8 cellular contexts compared by ENCODE assay signal in genomic region chr2:20015482-20016083, GRCh38. TPM values are rescaled to one million over a fixed set of nuclear protein-coding genes. Genes with fewer than 3 reads are reported as not detected.
DNase-seq lines count a peak whose midpoint lies in the region; ATAC-seq and TF ChIP-seq lines count a peak whose summit lies in the region.

No MANE protein-coding gene starts in this region.

- no peak for TF ChIP-seq POLR2A in adrenal gland (IDR thresholded peaks at IDR 0.05)

- intact Hi-C loops in adrenal gland (cut with DNase I) (loop anchor here (2.0 to 5.0 kb wide), 3 partner anchors 37 to 77 kb away; partner anchors contain the start of gene LAPTM4A (in 1 of the 2)), right cardiac atrium (cut with DNase I) (loop anchor here in 3 of 4 donors (2.0 to 5.0 kb wide), 3 partner anchors 77 to 79 kb away; no protein-coding TSS in a partner anchor)

- WGBS in adrenal gland, 4 donors: 6 to 17% (median 8%) methylated on average over 2 of the region's 2 CpGs
- 8% methylated on average over 2 of the region's 2 CpGs for WGBS in right cardiac atrium
- whole genome bisulfite sequencing in smooth muscle cell (ENCODE audit: low lambda C conversion rate): 10% methylated on average over 2 of the region's 2 CpGs

- ATAC-seq in right cardiac atrium (peak; percentile 24 to 34), GM21367 (IDR thresholded peaks at IDR 0.05; ENCODE audit: unreplicated experiment) (no peak)

- H3K4me2 ChIP-seq in smooth muscle cell: no peak overlapping the region

- H3K36me3 ChIP-seq in adrenal gland (replicated peaks in 1 of 2) (no peaks in the 10 kb centered on the region), smooth muscle cell (ENCODE audit: low read depth) (no peaks in the 10 kb centered on the region)

- peaks cover 0 to 12% of the 10 kb centered on the region in 2 donors for H3K4me1 ChIP-seq in adrenal gland (replicated peaks in 1 of 2)
- no peaks in the 10 kb centered on the region for H3K4me1 ChIP-seq in right cardiac atrium (ENCODE audit: control insufficient read depth, insufficient read depth, low read length)
- peaks cover 9% of the 10 kb centered on the region for H3K4me1 ChIP-seq in smooth muscle cell (ENCODE audit: low read depth)

- no peak overlapping the region for H2AFZ ChIP-seq in smooth muscle cell (ENCODE audit: low read depth)

- POLR2A ChIA-PET in AG04450 (lab: Yijun Ruan, JAX): interaction anchor here (0.7 to 1.0 kb wide), 3 partner anchors 34 to 78 kb away, joined by 3 to 5 read pairs (median 3); partner anchors contain the start of gene LAPTM4A

- no peaks in the 10 kb centered on the region for H3K79me2 ChIP-seq in smooth muscle cell (ENCODE audit: low read depth)

- no peak overlapping the region for H3K4me3 ChIP-seq in AG04450 (ENCODE audit: low read depth, low read length)
- no peak overlapping the region for H3K4me3 ChIP-seq in adrenal gland
- no peak overlapping the region for H3K4me3 ChIP-seq in right cardiac atrium (ENCODE audit: low read length)
- H3K4me3 ChIP-seq in smooth muscle cell: no peak overlapping the region

- CTCF ChIA-PET in AG04450 (lab: Charles Lee): interaction anchor here (0.5 to 3.9 kb wide), 62 partner anchors 8 to 434 kb away, joined by 3 to 91 read pairs (median 6); partner anchors contain the start of gene SDC1

- no peaks in the 10 kb centered on the region for H4K20me1 ChIP-seq in smooth muscle cell (ENCODE audit: low read depth)

- no peak overlapping the region for H3K27ac ChIP-seq in AG04450 (ENCODE audit: low read depth, low read length)
- no peak overlapping the region for H3K27ac ChIP-seq in adrenal gland
- H3K27ac ChIP-seq in right cardiac atrium (ENCODE audit: low read length): no peak overlapping the region
- H3K27ac ChIP-seq in smooth muscle cell (ENCODE audit: low read depth): no peak overlapping the region

- no peaks in the 10 kb centered on the region; the same call in 1 of the 2 replicates for H3K9me3 ChIP-seq in AG04450 (ENCODE audit: control insufficient read depth, insufficient read depth, low read length)
- no peaks in the 10 kb centered on the region for H3K9me3 ChIP-seq in adrenal gland (replicated peaks in 1 of 3)
- H3K9me3 ChIP-seq in right cardiac atrium (ENCODE audit: control insufficient read depth, low read length): no peaks in the 10 kb centered on the region
- H3K9me3 ChIP-seq in smooth muscle cell (replicated peaks; ENCODE audit: low read depth): no peaks in the 10 kb centered on the region

- peaks cover 7% of the 10 kb centered on the region for H3F3A ChIP-seq in smooth muscle cell (ENCODE audit: low read depth)

- H3K9ac ChIP-seq in smooth muscle cell (ENCODE audit: low read depth): no peak overlapping the region

- peak; percentile 63 for TF ChIP-seq CTCF in AG04450 (IDR thresholded peaks at IDR 0.05; ENCODE audit: low read depth, low read length)
- TF ChIP-seq CTCF in GM13976 (IDR thresholded peaks at IDR 0.05; ENCODE audit: borderline replicate concordance, control extremely low read depth, extremely low read depth, insufficient read depth, missing control alignments): peak; percentile 26
- TF ChIP-seq CTCF in adrenal gland (IDR thresholded peaks at IDR 0.05): peak; percentile 54 to 81 (median 67)
- peak; percentile 57 for TF ChIP-seq CTCF in smooth muscle cell (IDR thresholded peaks at IDR 0.05; ENCODE audit: borderline replicate concordance, insufficient read depth, poor library complexity, severe bottlenecking)

- H3K27me3 ChIP-seq in AG04450 (ENCODE audit: control insufficient read depth, insufficient read depth, low read length) (no peaks in the 10 kb centered on the region), adrenal gland (no peaks in the 10 kb centered on the region), right cardiac atrium (ENCODE audit: control insufficient read depth, insufficient read depth) (no peaks in the 10 kb centered on the region), smooth muscle cell (ENCODE audit: low read depth) (no peaks in the 10 kb centered on the region)

- DNase-seq in AG04450 (ENCODE audit: low read depth, low spot score) (peak; percentile 18), GM13976 (ENCODE audit: low spot score) (peak; percentile 61), NCI-H2081 (lab: John Stamatoyannopoulos, UW) (peak; percentile 60 to 72), adrenal gland (peak in 1 of 7 donors; percentile 25), right cardiac atrium (no peak), smooth muscle cell (lab: John Stamatoyannopoulos, UW; ENCODE audit: unreplicated experiment) (no peak)
- no peak for DNase-seq in activated CD8-positive, alpha-beta memory T cell treated with anti-CD3 and anti-CD28 coated beads for 24 hours

- in situ Hi-C loops in GM13976 (cut with MboI; ENCODE audit: low sequenced_read_pairs, unreplicated experiment): loop anchor here (10.0 kb wide), 1 partner anchor 79 kb away; no protein-coding TSS in a partner anchor

RNA-seq across cellular contexts. Expression of gene MATN3, which starts 3.1 kb away (rescaled TPM):
- polyA plus RNA-seq in AG04450 (2011; rRNA removed) (2.7 and 3.0 TPM in 2 replicates), adrenal gland (under 1 TPM; 0.16 to 0.79 (median 0.77) TPM), right cardiac atrium (0.29 TPM), smooth muscle cell (7.4 and 12.9 TPM in 2 replicates)
- 1.4 and 1.6 TPM in 2 replicates for polyA minus RNA-seq in AG04450 (2011; rRNA and poly(A)+ RNA removed)
- total RNA-seq in adrenal gland (1 to 10 TPM in 1 of 8 donors, under 1 TPM in 6, not detected in 1; 0.14 to 1.0 (median 0.72) TPM), right cardiac atrium (under 1 TPM; 0.23 to 0.38 (median 0.30) TPM), smooth muscle cell (5.1 and 5.6 TPM in 2 replicates)

RNA-seq across cellular contexts. Expression of gene WDR35, which starts 25.7 kb away (rescaled TPM):
- polyA plus RNA-seq in AG04450 (2011; rRNA removed) (6.7 and 9.1 TPM in 2 replicates), adrenal gland (10 to 100 TPM in 1 of 3 donors, 1 to 10 TPM in 2; 3.7 to 12.1 (median 5.4) TPM), right cardiac atrium (2.2 TPM), smooth muscle cell (0.70 and 1.6 TPM in 2 replicates)
- polyA minus RNA-seq in AG04450 (2011; rRNA and poly(A)+ RNA removed): 7.4 and 11.4 TPM in 2 replicates
- total RNA-seq in adrenal gland (10 to 100 TPM in 4 of 8 donors, 1 to 10 TPM in 4; 5.0 to 14.4 (median 9.9) TPM), right cardiac atrium (1 to 10 TPM; 6.2 to 7.2 (median 6.9) TPM), smooth muscle cell (4.7 and 5.7 TPM in 2 replicates)

RNA-seq across cellular contexts. Expression of gene LAPTM4A, which starts 35.8 kb away (rescaled TPM):
- polyA plus RNA-seq in AG04450 (2011; rRNA removed): 1,309 and 1,416 TPM in 2 replicates
- polyA minus RNA-seq in AG04450 (2011; rRNA and poly(A)+ RNA removed): 285 and 391 TPM in 2 replicates
- 100 to 1,000 TPM; 196 to 356 (median 233) TPM for total RNA-seq in adrenal gland
- polyA plus RNA-seq in adrenal gland: 100 to 1,000 TPM in 1 of 3 donors, 10 to 100 TPM in 2; 58.8 to 684 (median 96.4) TPM
- 100 to 1,000 TPM; 178 to 208 (median 191) TPM for total RNA-seq in right cardiac atrium
- 224 TPM for polyA plus RNA-seq in right cardiac atrium
- total RNA-seq in smooth muscle cell: 423 and 431 TPM in 2 replicates
- polyA plus RNA-seq in smooth muscle cell: 466 and 476 TPM in 2 replicates

Comparison
In these comparisons a context has a peak if more than half of its experiments do, and no peak if none do; other contexts are left out.
1. DNase-seq: peak in AG04450 (single experiment), GM13976 (single experiment) and NCI-H2081 (2 of 2); none in right cardiac atrium (0 of 3), smooth muscle cell (single experiment) and activated CD8-positive, alpha-beta memory T cell treated with anti-CD3 and anti-CD28 coated beads for 24 hours (single experiment).
2. Peak in every context shown above with its lines, with median percentiles within 50 percentile points of each other: CTCF ChIP-seq.